Comparison of ENCODE assay signal across 8 cellular contexts in the genomic region with DNA sequence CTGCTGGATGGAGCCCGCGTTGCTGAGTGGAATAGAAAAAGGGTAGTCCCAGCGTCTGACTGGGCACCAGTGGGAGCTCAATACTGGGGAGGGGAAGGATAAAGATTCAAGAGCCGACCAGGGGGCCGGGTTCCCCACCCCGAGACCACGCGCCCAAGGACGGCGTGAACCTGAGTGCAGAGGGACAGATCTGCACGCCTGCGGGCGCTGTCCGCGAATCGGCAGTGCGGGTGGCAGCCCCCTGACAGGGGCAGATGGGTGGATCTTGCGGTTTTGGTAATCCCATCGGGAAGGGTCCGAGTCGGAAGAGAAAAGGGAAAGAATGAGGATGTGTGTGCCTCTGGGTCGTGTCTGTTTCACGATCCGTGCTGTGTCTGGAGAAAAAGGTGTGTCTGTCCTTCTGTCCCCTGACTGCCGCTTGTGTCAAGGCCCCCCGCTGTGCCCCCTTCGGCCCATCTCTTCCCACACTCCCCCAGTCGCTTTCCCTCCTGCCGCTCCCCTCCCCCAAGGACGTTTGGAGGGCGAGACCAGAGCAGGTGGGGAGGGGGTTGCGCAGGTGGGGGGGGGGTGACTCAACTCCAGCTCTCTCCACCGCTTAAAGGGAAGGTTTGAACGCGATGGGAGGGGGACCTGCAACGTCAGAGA. TPM values are rescaled to one million over a fixed set of nuclear protein-coding genes. Genes with fewer than 3 reads are reported as not detected.
DNase-seq lines count a peak whose midpoint lies in the region; ATAC-seq and TF ChIP-seq lines count a peak whose summit lies in the region.

No MANE protein-coding gene starts in this region.

- POLR2A ChIA-PET in SK-N-SH (lab: Yijun Ruan, JAX): interaction anchor here (0.6 to 3.0 kb wide), 22 partner anchors 8 to 1229 kb away, joined by 3 to 43 read pairs (median 8); partner anchors contain the start of genes AP1S1, FIS1, NAT16 and PLOD3

- no peak for TF ChIP-seq EP300 in SK-N-SH (IDR thresholded peaks at IDR 0.05; ENCODE audit: borderline replicate concordance in 1 of 2, low read depth in 1 of 2, low read length in 1 of 2)

- peaks cover 49% of the 10 kb centered on the region for H3F3A ChIP-seq in SK-N-SH (replicated peaks; ENCODE audit: insufficient read depth)

- peak overlapping the region in 1 of 2 experiments; percentile 67; a peak in 3 of 4 replicates for H3K27ac ChIP-seq in SK-N-SH (ENCODE audit: low read depth in 2 of 2, low read length in 1 of 2)

- no peak overlapping the region for H3K27ac Mint-ChIP-seq in activated naive CD4-positive, alpha-beta T cell treated with anti-CD3 and anti-CD28 coated beads for 36 hours
- peak overlapping the region; percentile 98 for H3K27ac Mint-ChIP-seq in stimulated activated naive B cell treated with anti-CD40 and anti-IgM and Interleukin-4, amounts not matched to agents 10 μg/mL and 1 μg/mL and 100 μg/mL, for 72 hours

- peaks cover 3% of the 10 kb centered on the region for H3K36me3 Mint-ChIP-seq in activated naive CD4-positive, alpha-beta T cell treated with anti-CD3 and anti-CD28 coated beads for 36 hours (ENCODE audit: low read depth)
- peaks cover 4 to 10% of the 10 kb centered on the region in 2 donors for H3K36me3 Mint-ChIP-seq in stimulated activated naive B cell treated with anti-CD40 and anti-IgM and Interleukin-4, amounts not matched to agents 10 μg/mL and 1 μg/mL and 100 μg/mL, for 72 hours

- H3K9ac ChIP-seq in SK-N-SH: no peak overlapping the region

- no peak for TF ChIP-seq RAD21 in SK-N-SH (IDR thresholded peaks at IDR 0.05; ENCODE audit: low read length)

- CTCF ChIA-PET in activated naive CD4-positive, alpha-beta T cell treated with anti-CD3 and anti-CD28 coated beads for 36 hours (lab: Charles Lee): interaction anchor here (1.0 to 1.4 kb wide), 4 partner anchors 22 to 277 kb away, joined by 3 to 8 read pairs (median 3); partner anchors contain the start of genes IFT22 and UFSP1
- CTCF ChIA-PET in SK-N-SH (lab: Yijun Ruan, JAX): interaction anchor here (0.9 to 3.8 kb wide), 11 partner anchors 10 to 271 kb away, joined by 4 to 21 read pairs (median 5); partner anchors contain the start of genes FIS1 and NAT16

- no peak for DNase-seq in activated naive CD4-positive, alpha-beta T cell treated with anti-CD3 and anti-CD28 coated beads for 36 hours
- no peak for DNase-seq in activated naive CD4-positive, alpha-beta T cell treated with Interleukin-2 at 50 U/mL for 16 hours
- DNase-seq in SK-N-SH (peak; percentile 53), fibroblast of the aortic adventitia (ENCODE audit: low read depth) (no peak), SKM-1 (lab: John Stamatoyannopoulos, UW; ENCODE audit: unreplicated experiment) (no peak), SW480 (ENCODE audit: low spot score) (no peak)
- DNase-seq in stimulated activated naive B cell treated with anti-CD40 and anti-IgM and Interleukin-4, amounts not matched to agents 10 μg/mL and 1 μg/mL and 100 μg/mL, for 72 hours: no peak

- 1% methylated on average over 36 of the region's 36 CpGs for WGBS in SK-N-SH (ENCODE audit: low lambda C conversion rate)

- H4K20me1 ChIP-seq in SK-N-SH (ENCODE audit: insufficient read depth): peaks cover 18% of the 10 kb centered on the region

- H3K4me1 Mint-ChIP-seq in activated naive CD4-positive, alpha-beta T cell treated with anti-CD3 and anti-CD28 coated beads for 36 hours (ENCODE audit: low read depth): peaks cover 66% of the 10 kb centered on the region
- H3K4me1 Mint-ChIP-seq in stimulated activated naive B cell treated with anti-CD40 and anti-IgM and Interleukin-4, amounts not matched to agents 10 μg/mL and 1 μg/mL and 100 μg/mL, for 72 hours: peaks cover 48 to 84% of the 10 kb centered on the region in 2 donors

- H3K4me2 ChIP-seq in SK-N-SH: peak overlapping the region; percentile 98

- no peaks in the 10 kb centered on the region for H3K9me3 Mint-ChIP-seq in activated naive CD4-positive, alpha-beta T cell treated with anti-CD3 and anti-CD28 coated beads for 36 hours
- H3K9me3 Mint-ChIP-seq in stimulated activated naive B cell treated with anti-CD40 and anti-IgM and Interleukin-4, amounts not matched to agents 10 μg/mL and 1 μg/mL and 100 μg/mL, for 72 hours: peaks cover 2 to 3% of the 10 kb centered on the region in 2 donors

- H3K27me3 ChIP-seq in SK-N-SH (ENCODE audit: insufficient read depth): no peaks in the 10 kb centered on the region; the same call in 1 of the 2 replicates

- no peaks in the 10 kb centered on the region for H3K9me3 ChIP-seq in SK-N-SH

- ATAC-seq in stimulated activated naive B cell treated with anti-CD40 and anti-IgM and Interleukin-4, amounts not matched to agents 10 μg/mL and 1 μg/mL and 100 μg/mL, for 72 hours (replicated peaks): no peak
- ATAC-seq in HG03378 (IDR thresholded peaks at IDR 0.05; ENCODE audit: unreplicated experiment): no peak

- peaks cover 36 to 69% of the 10 kb centered on the region in 2 experiments for H3K4me1 ChIP-seq in SK-N-SH (ENCODE audit: control insufficient read depth in 1 of 2, insufficient read depth in 2 of 2, low read depth in 1 of 2, low read length in 1 of 2)

- peaks cover 5 to 9% of the 10 kb centered on the region in 2 experiments for H3K36me3 ChIP-seq in SK-N-SH (replicated peaks in 1 of 2; ENCODE audit: control insufficient read depth in 1 of 2, insufficient read depth in 2 of 2, low read length in 1 of 2)

- no peak for TF ChIP-seq CTCF in SK-N-SH (IDR thresholded peaks at IDR 0.05)
- no peak for TF ChIP-seq CTCF in fibroblast of the aortic adventitia (IDR thresholded peaks at IDR 0.05; ENCODE audit: insufficient read depth, low read length)

- intact Hi-C loops in activated naive CD4-positive, alpha-beta T cell treated with anti-CD3 and anti-CD28 coated beads for 36 hours (cut with micrococcal nuclease): loop anchor here (1.0 to 10.0 kb wide), 4 partner anchors 8 to 271 kb away; partner anchors contain the start of genes ACHE, AP1S1 and IFT22

- H3K4me3 Mint-ChIP-seq in activated naive CD4-positive, alpha-beta T cell treated with anti-CD3 and anti-CD28 coated beads for 36 hours: peak overlapping the region; percentile 77
- peak overlapping the region; percentile 84 to 94 for H3K4me3 Mint-ChIP-seq in stimulated activated naive B cell treated with anti-CD40 and anti-IgM and Interleukin-4, amounts not matched to agents 10 μg/mL and 1 μg/mL and 100 μg/mL, for 72 hours

- peak overlapping the region; percentile 20; the same call in 1 of the 2 replicates for H2AFZ ChIP-seq in SK-N-SH (ENCODE audit: low read depth)

- H3K9me2 ChIP-seq in SK-N-SH: no peaks in the 10 kb centered on the region

- peaks cover 66% of the 10 kb centered on the region for H3K27me3 Mint-ChIP-seq in activated naive CD4-positive, alpha-beta T cell treated with anti-CD3 and anti-CD28 coated beads for 36 hours (ENCODE audit: low read depth)
- H3K27me3 Mint-ChIP-seq in stimulated activated naive B cell treated with anti-CD40 and anti-IgM and Interleukin-4, amounts not matched to agents 10 μg/mL and 1 μg/mL and 100 μg/mL, for 72 hours: peaks cover 62 to 72% of the 10 kb centered on the region in 2 donors

- H3K4me3 ChIP-seq in SK-N-SH (ENCODE audit: low read depth in 2 of 2, low read length in 1 of 2): peak overlapping the region; percentile 56 to 61
- peak overlapping the region; percentile 25 for H3K4me3 ChIP-seq in fibroblast of the aortic adventitia (ENCODE audit: low read depth, low read length)

- H3K79me2 ChIP-seq in SK-N-SH (ENCODE audit: insufficient read depth): no peaks in the 10 kb centered on the region

TF ChIP-seq in SK-N-SH, 30 proteins besides CTCF, POLR2A, EP300 and RAD21 (continues in another document):
- TF ChIP-seq SIN3A (IDR thresholded peaks at IDR 0.05; ENCODE audit: borderline replicate concordance, low read depth, low read length): peak; percentile 49; the same call in 1 of the 2 replicates

RNA-seq across cellular contexts. Expression of gene VGF, which starts 0.7 kb away (rescaled TPM):
- not detected for total RNA-seq in activated naive CD4-positive, alpha-beta T cell treated with anti-CD3 and anti-CD28 coated beads for 36 hours
- 17.4 and 54.3 TPM in 2 replicates for polyA plus RNA-seq in SK-N-SH (2012; rRNA removed)
- 48.7 and 59.7 TPM in 2 replicates for polyA plus RNA-seq in SK-N-SH (2012; cell fraction: cytosol; rRNA removed)
- polyA plus RNA-seq in SK-N-SH (2012; cell fraction: nucleus; rRNA removed): 65.5 and 96.9 TPM in 2 replicates
- not detected in 2 replicates for total RNA-seq in fibroblast of the aortic adventitia (ENCODE audit: low replicate concordance)

RNA-seq across cellular contexts. Expression of gene AP1S1, which starts 11.8 kb away (rescaled TPM):
- 10 to 100 TPM; 40.6 to 43.5 TPM for total RNA-seq in activated naive CD4-positive, alpha-beta T cell treated with anti-CD3 and anti-CD28 coated beads for 36 hours
- 616 and 704 TPM in 2 replicates for polyA plus RNA-seq in SK-N-SH (2012; rRNA removed)
- 481 and 593 TPM in 2 replicates for polyA plus RNA-seq in SK-N-SH (2012; cell fraction: cytosol; rRNA removed)
- 340 and 390 TPM in 2 replicates for polyA plus RNA-seq in SK-N-SH (2012; cell fraction: nucleus; rRNA removed)
- total RNA-seq in fibroblast of the aortic adventitia (ENCODE audit: low replicate concordance): 34.9 and 77.5 TPM in 2 replicates

RNA-seq across cellular contexts. Expression of gene NAT16, which starts 14.0 kb away (rescaled TPM):
- total RNA-seq in activated naive CD4-positive, alpha-beta T cell treated with anti-CD3 and anti-CD28 coated beads for 36 hours: not detected
- polyA plus RNA-seq in SK-N-SH (2012; rRNA removed): 0.64 and 0.68 TPM in 2 replicates
- 0.51 and 0.62 TPM in 2 replicates for polyA plus RNA-seq in SK-N-SH (2012; cell fraction: cytosol; rRNA removed)
- polyA plus RNA-seq in SK-N-SH (2012; cell fraction: nucleus; rRNA removed): 3.7 and 7.0 TPM in 2 replicates
- not detected in 2 replicates for total RNA-seq in fibroblast of the aortic adventitia (ENCODE audit: low replicate concordance)

RNA-seq across cellular contexts. Expression of gene MOGAT3, which starts 34.8 kb away (rescaled TPM):
- total RNA-seq in activated naive CD4-positive, alpha-beta T cell treated with anti-CD3 and anti-CD28 coated beads for 36 hours: not detected
- not detected in 2 replicates for polyA plus RNA-seq in SK-N-SH (2012; rRNA removed)
- polyA plus RNA-seq in SK-N-SH (2012; cell fraction: cytosol; rRNA removed): not detected in 2 replicates
- polyA plus RNA-seq in SK-N-SH (2012; cell fraction: nucleus; rRNA removed): not detected in 2 replicates
- not detected in 2 replicates for total RNA-seq in fibroblast of the aortic adventitia (ENCODE audit: low replicate concordance)

RNA-seq across cellular contexts. Expression of gene SERPINE1, which starts 39.2 kb away (rescaled TPM):
- under 1 TPM in 1 of 2 experiments, not detected in 1; 0.07 TPM for total RNA-seq in activated naive CD4-positive, alpha-beta T cell treated with anti-CD3 and anti-CD28 coated beads for 36 hours
- 4,174 and 5,753 TPM in 2 replicates for polyA plus RNA-seq in SK-N-SH (2012; rRNA removed)
- 2,518 and 3,426 TPM in 2 replicates for polyA plus RNA-seq in SK-N-SH (2012; cell fraction: cytosol; rRNA removed)
- 3,662 and 5,083 TPM in 2 replicates for polyA plus RNA-seq in SK-N-SH (2012; cell fraction: nucleus; rRNA removed)
- total RNA-seq in fibroblast of the aortic adventitia (ENCODE audit: low replicate concordance): 23.1 and 341 TPM in 2 replicates
